Comparison of ENCODE assay signal across 8 cellular contexts in genomic region chr17:17750881-17751280, GRCh38.
DNase-seq lines count a peak whose midpoint lies in the region; ATAC-seq and TF ChIP-seq lines count a peak whose summit lies in the region.

No MANE protein-coding gene starts in this region.

- H3K27ac Mint-ChIP-seq in IgD-negative memory B cell, result peak overlapping the region; percentile 75 to 97 (median 87)
- H3K27ac Mint-ChIP-seq in activated T-helper 17 cell treated with anti-CD3 and anti-CD28 coated beads, Interleukin-2, amount 50 U/mL, for 72 hours, result peak overlapping the region; percentile 96
- peak overlapping the region; percentile 91 to 100 (median 98) for H3K27ac Mint-ChIP-seq in naive thymus-derived CD8-positive, alpha-beta T cell

- no peaks in the 10 kb centered on the region for H3K36me3 ChIP-seq in vagina

- intact Hi-C loops in vagina (cut with DNase I), result no loop called here

- no peaks in the 10 kb centered on the region for H3K36me3 Mint-ChIP-seq in IgD-negative memory B cell
- no peaks in the 10 kb centered on the region for H3K36me3 Mint-ChIP-seq in activated T-helper 17 cell treated with anti-CD3 and anti-CD28 coated beads, Interleukin-2, amount 50 U/mL, for 72 hours (ENCODE audit: low read depth)
- no peaks in the 10 kb centered on the region for H3K36me3 Mint-ChIP-seq in naive thymus-derived CD8-positive, alpha-beta T cell

- H3K4me1 ChIP-seq in vagina (peaks cover 67% of the 10 kb centered on the region), foreskin keratinocyte (peaks cover 32% of the 10 kb centered on the region)

- POLR2A ChIA-PET in naive thymus-derived CD8-positive, alpha-beta T cell (lab: Charles Lee), result interaction anchor here (0.7 to 4.2 kb wide), 19 partner anchors 10 to 359 kb away, joined by 3 to 52 read pairs (median 6); partner anchors contain the start of gene SREBF1

- H3K4me3 ChIP-seq in GM12864 (ENCODE audit: low read depth, low read length) (peak overlapping the region; percentile 5; the same call in 1 of the 2 replicates), vagina (no peak overlapping the region)

- H3K27me3 Mint-ChIP-seq in IgD-negative memory B cell, result no peaks in the 10 kb centered on the region
- H3K27me3 Mint-ChIP-seq in activated T-helper 17 cell treated with anti-CD3 and anti-CD28 coated beads, Interleukin-2, amount 50 U/mL, for 72 hours, result no peaks in the 10 kb centered on the region
- H3K27me3 Mint-ChIP-seq in naive thymus-derived CD8-positive, alpha-beta T cell, result no peaks in the 10 kb centered on the region

- peak; percentile 73 for DNase-seq in GM12864 (ENCODE audit: low read depth)
- DNase-seq in naive thymus-derived CD8-positive, alpha-beta T cell, result peak in 9 of 10 donors; percentile 24 to 83 (median 61)
- DNase-seq in middle frontal gyrus (ENCODE audit: extremely low spot score, low spot score), result no peak
- no peak for DNase-seq in vagina (ENCODE audit: extremely low spot score in 2 of 2)
- DNase-seq in foreskin keratinocyte, result no peak

- H3K9me3 ChIP-seq in vagina, result no peaks in the 10 kb centered on the region

- no peaks in the 10 kb centered on the region for H3K27me3 ChIP-seq in vagina
- H3K27me3 ChIP-seq in foreskin keratinocyte, result no peaks in the 10 kb centered on the region

- no peak overlapping the region for H3K27ac ChIP-seq in vagina
- no peak overlapping the region for H3K27ac ChIP-seq in foreskin keratinocyte

- H3K4me3 Mint-ChIP-seq in IgD-negative memory B cell, result peak overlapping the region; percentile 74 to 98 (median 84)
- peak overlapping the region; percentile 96 for H3K4me3 Mint-ChIP-seq in activated T-helper 17 cell treated with anti-CD3 and anti-CD28 coated beads, Interleukin-2, amount 50 U/mL, for 72 hours
- H3K4me3 Mint-ChIP-seq in naive thymus-derived CD8-positive, alpha-beta T cell, result peak overlapping the region; percentile 79 to 97 (median 94)

- TF ChIP-seq CTCF in GM12864 (IDR thresholded peaks at IDR 0.05; ENCODE audit: low read depth, low read length, missing control alignments), result no peak
- no peak for TF ChIP-seq CTCF in vagina (IDR thresholded peaks at IDR 0.05)
- TF ChIP-seq CTCF in foreskin keratinocyte (conservative IDR thresholded peaks at IDR 0.05), result no peak

- no peak for TF ChIP-seq POLR2A in vagina (IDR thresholded peaks at IDR 0.05)

- no peaks in the 10 kb centered on the region for H3K9me3 Mint-ChIP-seq in IgD-negative memory B cell
- H3K9me3 Mint-ChIP-seq in activated T-helper 17 cell treated with anti-CD3 and anti-CD28 coated beads, Interleukin-2, amount 50 U/mL, for 72 hours, result no peaks in the 10 kb centered on the region
- no peaks in the 10 kb centered on the region for H3K9me3 Mint-ChIP-seq in naive thymus-derived CD8-positive, alpha-beta T cell

- ATAC-seq in activated T-helper 17 cell treated with anti-CD3 and anti-CD28 coated beads, Interleukin-2, amount 50 U/mL, for 72 hours (replicated peaks), result no peak
- ATAC-seq in naive thymus-derived CD8-positive, alpha-beta T cell, result peak; percentile 6 to 10
- ATAC-seq in foreskin keratinocyte (no peak), HG03520 (IDR thresholded peaks at IDR 0.05; ENCODE audit: unreplicated experiment) (no peak)

- H3K4me1 Mint-ChIP-seq in IgD-negative memory B cell, result peaks cover 31 to 44% (median 39%) of the 10 kb centered on the region in 3 donors
- H3K4me1 Mint-ChIP-seq in activated T-helper 17 cell treated with anti-CD3 and anti-CD28 coated beads, Interleukin-2, amount 50 U/mL, for 72 hours, result peaks cover 22% of the 10 kb centered on the region
- peaks cover 37 to 84% (median 78%) of the 10 kb centered on the region in 4 donors for H3K4me1 Mint-ChIP-seq in naive thymus-derived CD8-positive, alpha-beta T cell

Comparison
In these comparisons a context has a peak if more than half of its experiments do, and no peak if none do; other contexts are left out.
1. DNase-seq: peak in GM12864 (single experiment) and naive thymus-derived CD8-positive, alpha-beta T cell (9 of 10); none in middle frontal gyrus (single experiment), vagina (0 of 2) and foreskin keratinocyte (0 of 2).
2. ATAC-seq: peak in naive thymus-derived CD8-positive, alpha-beta T cell (2 of 2); none in activated T-helper 17 cell treated with anti-CD3 and anti-CD28 coated beads, Interleukin-2, amount 50 U/mL, for 72 hours (single experiment), foreskin keratinocyte (single experiment) and HG03520 (single experiment).
3. Peak in every context shown above with its lines, with median percentiles within 50 percentile points of each other: H3K27ac Mint-ChIP-seq and H3K4me3 Mint-ChIP-seq.